ENCODE assay signal across 10 cellular contexts in genomic region chr9:66942400-66943155, GRCh38. TPM values are rescaled to one million over a fixed set of nuclear protein-coding genes. Genes with fewer than 3 reads are reported as not detected.
"Had no signal": no experiment of that assay in that cellular context is flagged by ENCODE, and none has a peak within 500 bp of the region (broad histone marks: within the 10 kb centered on the region; RNA-seq: fewer than 3 reads in every experiment).

No MANE protein-coding gene starts in this region.

RNA-seq across cellular contexts. Expression of gene SPATA31A3, which starts 49.8 kb away (rescaled TPM):
- total RNA-seq: activated CD4-positive, alpha-beta memory T cell treated with anti-CD3 and anti-CD28 coated beads for 36 hours; activated CD4-positive, alpha-beta T cell treated with anti-CD3 and anti-CD28 coated beads, Interleukin-2, amount 10 ng/mL, durations not matched to agents 7 days and 5 days; activated naive CD4-positive, alpha-beta T cell treated with anti-CD3 and anti-CD28 coated beads, Interleukin-2, amount 50 U/mL, for 72 hours; activated T-cell treated with anti-CD3 and anti-CD28 coated beads, Interleukin-2, amount 50 U/mL, for 4 hours; body of pancreas; HepG2; OCI-LY7; RPMI7951; T-cell; T-helper 2 cell treated with Interferon-gamma antibody and Interleukin-4, amounts not matched to agents 100 ng/mL and 5 ng/mL, for 36 hours had no signal
- polyA plus RNA-seq: HepG2 had no signal
